Comparison of ENCODE assay signal across 31 cellular contexts in genomic region chr5:80165430-80165829, GRCh38.
A peak's percentile ranks its signal among the peaks of the same experiment; 100 is the strongest.
DNase-seq lines count a peak whose midpoint lies in the region; ATAC-seq, FAIRE-seq and TF ChIP-seq lines count a peak whose summit lies in the region.
"Had no signal": no experiment of that assay in that cellular context is flagged by ENCODE, and none has a peak within 500 bp of the region (broad histone marks: within the 10 kb centered on the region; RNA-seq: fewer than 3 reads in every experiment).

No MANE protein-coding gene starts in this region.

- WGBS in HepG2 (ENCODE audit: low lambda C conversion rate) = 4% methylated on average over 2 of the region's 2 CpGs

- no peak for TF ChIP-seq POLR2A in HepG2 (IDR thresholded peaks at IDR 0.05; ENCODE audit: insufficient read depth in 1 of 2, low read depth in 2 of 2, low read length in 2 of 2)

- TF ChIP-seq RAD21 in HepG2 (CRISPR knock-in tag; IDR thresholded peaks at IDR 0.05) = no peak

- H3K79me2 ChIP-seq in HepG2 (ENCODE audit: insufficient read depth, low read length) = no peaks in the 10 kb centered on the region

- H3K4me3 ChIP-seq in cardiac muscle cell = no peak overlapping the region
- no peak overlapping the region for H3K4me3 ChIP-seq in HepG2 (replicated peaks in 1 of 3; ENCODE audit: insufficient read depth in 1 of 3, low read depth in 2 of 3, low read length in 3 of 3)
- H3K4me3 ChIP-seq: BLaER1 treated with 17β-estradiol and CSF1 and Interleukin-3, amounts not matched to agents 10 nM and 100 nM; breast epithelium; colonic mucosa; GM12878; psoas muscle; testis; uterus had no signal

- peak; percentile 59 for FAIRE-seq in HepG2 (lab: Jason Lieb, UNC)
- FAIRE-seq: GM12878 had no signal

- H3K4me1 ChIP-seq in cardiac muscle cell (ENCODE audit: low read depth) (peaks cover 35% of the 10 kb centered on the region), HepG2 (ENCODE audit: insufficient read depth, low read length) (peaks cover 20% of the 10 kb centered on the region)
- H3K4me1 ChIP-seq: breast epithelium, colonic mucosa, uterus had no signal

- in situ Hi-C loops in HepG2 (cut with HindIII; ENCODE audit: extremely low pct_ligation_motif_present, low pct_unique_long_range_greater_than_20kb) = no loop called here

- no peaks in the 10 kb centered on the region for H4K20me1 ChIP-seq in HepG2 (ENCODE audit: insufficient read depth, low read length)

- no peaks in the 10 kb centered on the region for H3K27me3 Mint-ChIP-seq in activated naive CD8-positive, alpha-beta T cell treated with anti-CD3 and anti-CD28 coated beads, Interleukin-2, amount 50 U/mL, for 24 hours
- H3K27me3 Mint-ChIP-seq in type B pancreatic cell (no peaks in the 10 kb centered on the region), immature natural killer cell (ENCODE audit: low read depth in 3 of 3) (peaks cover 0 to 5% (median 0%) of the 10 kb centered on the region in 3 donors)

- no peaks in the 10 kb centered on the region for H3K9me3 Mint-ChIP-seq in activated naive CD8-positive, alpha-beta T cell treated with anti-CD3 and anti-CD28 coated beads, Interleukin-2, amount 50 U/mL, for 24 hours
- H3K9me3 Mint-ChIP-seq in type B pancreatic cell (no peaks in the 10 kb centered on the region), immature natural killer cell (no peaks in the 10 kb centered on the region)

- peaks cover 43% of the 10 kb centered on the region for H3K4me1 Mint-ChIP-seq in activated naive CD8-positive, alpha-beta T cell treated with anti-CD3 and anti-CD28 coated beads, Interleukin-2, amount 50 U/mL, for 24 hours
- H3K4me1 Mint-ChIP-seq in type B pancreatic cell (ENCODE audit: unreplicated experiment) (peaks cover 21% of the 10 kb centered on the region), immature natural killer cell (no peaks in the 10 kb centered on the region)

- H3K9ac ChIP-seq in HepG2 (ENCODE audit: insufficient read depth, low read depth, low read length) = peak overlapping the region; percentile 10; the same call in 1 of the 2 replicates
- H3K9ac ChIP-seq: BLaER1 treated with 17β-estradiol and CSF1 and Interleukin-3, amounts not matched to agents 10 nM and 100 nM; KMS-11 had no signal

- H3K27me3 ChIP-seq in cardiac muscle cell (no peaks in the 10 kb centered on the region), HepG2 (ENCODE audit: control insufficient read depth in 1 of 2, insufficient read depth in 2 of 2, low read length in 2 of 2) (no peaks in the 10 kb centered on the region)
- H3K27me3 ChIP-seq: BLaER1 treated with 17β-estradiol and CSF1 and Interleukin-3, amounts not matched to agents 10 nM and 100 nM; breast epithelium; colonic mucosa; testis; uterus had no signal

- BruUV-seq in HepG2 (replicated peaks; lab: Mats Ljungman, UMichigan) = no TSS peak

- peaks cover 60% of the 10 kb centered on the region for H3K36me3 Mint-ChIP-seq in activated naive CD8-positive, alpha-beta T cell treated with anti-CD3 and anti-CD28 coated beads, Interleukin-2, amount 50 U/mL, for 24 hours (ENCODE audit: low read depth)
- peaks cover 57% of the 10 kb centered on the region for H3K36me3 Mint-ChIP-seq in type B pancreatic cell
- H3K36me3 Mint-ChIP-seq in immature natural killer cell = peaks cover 24 to 43% (median 40%) of the 10 kb centered on the region in 3 donors

- H3K27ac ChIP-seq in cardiac muscle cell = peak overlapping the region; percentile 44
- peak overlapping the region; percentile 55 for H3K27ac ChIP-seq in HepG2 (ENCODE audit: extremely low read length, insufficient read depth, low read length)
- H3K27ac ChIP-seq: breast epithelium, colonic mucosa, KMS-11, psoas muscle, uterus, WERI-Rb-1 had no signal

- H2AFZ ChIP-seq in HepG2 (ENCODE audit: low read length) = no peak overlapping the region

- no peak overlapping the region for H3K4me3 Mint-ChIP-seq in activated naive CD8-positive, alpha-beta T cell treated with anti-CD3 and anti-CD28 coated beads, Interleukin-2, amount 50 U/mL, for 24 hours
- H3K4me3 Mint-ChIP-seq in type B pancreatic cell = peak overlapping the region; percentile 26
- no peak overlapping the region for H3K4me3 Mint-ChIP-seq in immature natural killer cell

- POLR2A ChIA-PET in HepG2 (lab: Yijun Ruan, JAX) = interaction anchor here (0.6 kb wide), 1 partner anchor 142 kb away, joined by 3 read pairs; no protein-coding TSS in a partner anchor
- POLR2A ChIA-PET in HEK293T (lab: Yijun Ruan, JAX) = no interaction called here

- H3K9me3 ChIP-seq in cardiac muscle cell (ENCODE audit: low read depth) (no peaks in the 10 kb centered on the region), HepG2 (ENCODE audit: low read length) (no peaks in the 10 kb centered on the region)
- H3K9me3 ChIP-seq: breast epithelium, colonic mucosa, psoas muscle, testis, uterus had no signal

- DNase-seq in cardiac muscle cell (ENCODE audit: low read depth in 1 of 2, low spot score in 1 of 2) (no peak), left cardiac atrium (no peak), HepG2 (ENCODE audit: low spot score) (peak; percentile 60), type B pancreatic cell (ENCODE audit: extremely low spot score, unreplicated experiment) (no peak), HEK293T (ENCODE audit: extremely low spot score) (no peak), immature natural killer cell (no peak)
- no peak for DNase-seq in activated naive CD8-positive, alpha-beta T cell treated with anti-CD3 and anti-CD28 coated beads, Interleukin-2, amount 50 U/mL, for 24 hours
- no peak for DNase-seq in central memory CD4-positive, alpha-beta T cell
- DNase-seq: activated effector memory CD4-positive, alpha-beta T cell treated with Interleukin-2 at 50 U/mL for 16 hours; colonic mucosa; effector CD8-positive, alpha-beta T cell; EL; erythroblast; mammary epithelial cell; MM.1S; NCI-H510A; NK-92 treated with Interleukin-12 subunit alpha and Interleukin-12 subunit beta, amount 100 ng/mL, for 24 hours; PC-3; psoas muscle; stimulated activated CD4-positive, alpha-beta T cell treated with anti-CD3 and anti-CD28 coated beads, Interleukin-15, amount 100 ng/mL, for 24 hours; stimulated activated naive CD4-positive, alpha-beta T cell; T-helper 9 cell; testis; uterus; WERI-Rb-1 had no signal

- peak overlapping the region; percentile 21 for H3K27ac Mint-ChIP-seq in activated naive CD8-positive, alpha-beta T cell treated with anti-CD3 and anti-CD28 coated beads, Interleukin-2, amount 50 U/mL, for 24 hours
- peak overlapping the region; percentile 46 for H3K27ac Mint-ChIP-seq in type B pancreatic cell
- H3K27ac Mint-ChIP-seq in immature natural killer cell = no peak overlapping the region

- intact Hi-C loops in left cardiac atrium (cut with DNase I) = no loop called here
- intact Hi-C loops in HepG2 (cut with micrococcal nuclease; ENCODE audit: unreplicated experiment) = no loop called here

- peaks cover 17% of the 10 kb centered on the region for H3K36me3 ChIP-seq in cardiac muscle cell
- peaks cover 10 to 19% of the 10 kb centered on the region in 2 experiments; a peak in 4 of 5 replicates for H3K36me3 ChIP-seq in HepG2 (replicated peaks in 1 of 2; ENCODE audit: control insufficient read depth in 1 of 2, insufficient read depth in 2 of 2, low read length in 2 of 2)
- H3K36me3 ChIP-seq: colonic mucosa, uterus, WERI-Rb-1 had no signal

- peak in 1 of 2 experiments; percentile 52; a peak in 2 of 4 replicates for TF ChIP-seq EP300 in HepG2 (IDR thresholded peaks at IDR 0.05; ENCODE audit: low read depth in 2 of 2, low read length in 2 of 2)
- no peak for TF ChIP-seq EP300 in HepG2 (CRISPR knock-in tag; IDR thresholded peaks at IDR 0.05; ENCODE audit: borderline replicate concordance)

- CTCF ChIA-PET in HepG2 (lab: Yijun Ruan, JAX; ENCODE audit: low intra/inter-chr PET ratio, low total read pairs) (no interaction called here), HEK293T (lab: Yijun Ruan, JAX) (no interaction called here)

- TF ChIP-seq CTCF in cardiac muscle cell (IDR thresholded peaks at IDR 0.05; ENCODE audit: low read depth, low read length) (no peak), HepG2 (CRISPR knock-in tag; IDR thresholded peaks at IDR 0.05) (no peak), type B pancreatic cell (conservative IDR thresholded peaks at IDR 0.05) (no peak)

- H3K4me2 ChIP-seq in HepG2 (ENCODE audit: low read depth, low read length) = no peak overlapping the region
- H3K4me2 ChIP-seq: BLaER1 treated with 17β-estradiol and CSF1 and Interleukin-3, amounts not matched to agents 10 nM and 100 nM; KMS-11 had no signal

- ATAC-seq in left cardiac atrium (no peak), HepG2 (peak; percentile 85)
- ATAC-seq in activated naive CD8-positive, alpha-beta T cell treated with anti-CD3 and anti-CD28 coated beads, Interleukin-2, amount 50 U/mL, for 24 hours = no peak
- ATAC-seq: GM12878, HCT116, PC-3, psoas muscle, Right ventricle myocardium inferior had no signal

TF ChIP-seq in HepG2, 621 proteins besides CTCF, POLR2A, EP300 and RAD21 (continues in another document):
- TF ChIP-seq ARID3A (IDR thresholded peaks at IDR 0.05; ENCODE audit: low read depth, low read length) = 0 out of 2 replicates have a peak, but pooled peaks have one; percentile 41
- no peak for TF ChIP-seq PPARG (CRISPR knock-in tag; conservative IDR thresholded peaks at IDR 0.05)

TF ChIP-seq in HEK293T, 16 proteins besides CTCF, POLR2A, EP300 and RAD21:
- no peak for TF ChIP-seq ARNT (IDR thresholded peaks at IDR 0.05)
- TF ChIP-seq FOXA1 (IDR thresholded peaks at IDR 0.05) = no peak
- TF ChIP-seq ELF4 (IDR thresholded peaks at IDR 0.05) = no peak

Comparison
In these comparisons a context has a peak if more than half of its experiments do, and no peak if none do; other contexts are left out.
1. H3K27ac Mint-ChIP-seq: peak in activated naive CD8-positive, alpha-beta T cell treated with anti-CD3 and anti-CD28 coated beads, Interleukin-2, amount 50 U/mL, for 24 hours (single experiment) and type B pancreatic cell (single experiment); none in immature natural killer cell (0 of 6).